ENCODE assay signal across 1 cellular context in the genomic region with DNA sequence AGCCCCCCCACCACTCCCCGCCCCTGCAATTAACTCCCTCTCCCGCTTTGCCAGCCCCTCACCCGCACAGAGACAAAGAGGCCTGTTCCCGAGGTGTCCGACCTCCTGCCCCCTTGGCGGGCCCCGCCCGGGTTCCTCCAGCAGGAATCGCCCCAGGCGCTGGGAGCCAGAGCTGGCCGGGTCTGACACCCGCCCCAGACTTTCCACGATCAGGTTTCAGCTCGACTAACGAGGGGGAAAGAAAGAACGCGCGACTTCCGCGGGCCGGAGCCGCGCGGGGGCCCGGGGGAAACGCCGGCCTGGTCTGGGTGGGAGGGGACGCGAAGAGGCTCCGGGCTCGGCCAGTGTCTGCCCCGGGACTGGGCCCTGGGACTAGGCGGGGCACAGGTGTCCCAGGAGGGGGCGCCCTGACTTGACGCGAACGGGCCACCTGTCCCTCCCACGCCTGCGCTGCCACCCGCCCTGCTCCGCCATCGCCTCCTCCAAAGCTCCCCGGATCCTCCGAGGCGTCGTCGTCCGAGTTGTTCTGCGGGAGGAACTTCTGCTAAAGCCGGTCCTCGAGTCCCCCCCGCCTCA.
TF ChIP-seq lines count a peak whose summit lies in the region.

No MANE protein-coding gene starts in this region.

TF ChIP-seq in HCT116, 20 proteins besides CTCF, POLR2A, EP300 and RAD21 (continued from another document):
- no peak for TF ChIP-seq SRF (IDR thresholded peaks at IDR 0.05; ENCODE audit: low read depth)
- no peak for TF ChIP-seq ZNF274 (IDR thresholded peaks at IDR 0.05; ENCODE audit: low read depth, low read length)
- TF ChIP-seq, protein P1, sequence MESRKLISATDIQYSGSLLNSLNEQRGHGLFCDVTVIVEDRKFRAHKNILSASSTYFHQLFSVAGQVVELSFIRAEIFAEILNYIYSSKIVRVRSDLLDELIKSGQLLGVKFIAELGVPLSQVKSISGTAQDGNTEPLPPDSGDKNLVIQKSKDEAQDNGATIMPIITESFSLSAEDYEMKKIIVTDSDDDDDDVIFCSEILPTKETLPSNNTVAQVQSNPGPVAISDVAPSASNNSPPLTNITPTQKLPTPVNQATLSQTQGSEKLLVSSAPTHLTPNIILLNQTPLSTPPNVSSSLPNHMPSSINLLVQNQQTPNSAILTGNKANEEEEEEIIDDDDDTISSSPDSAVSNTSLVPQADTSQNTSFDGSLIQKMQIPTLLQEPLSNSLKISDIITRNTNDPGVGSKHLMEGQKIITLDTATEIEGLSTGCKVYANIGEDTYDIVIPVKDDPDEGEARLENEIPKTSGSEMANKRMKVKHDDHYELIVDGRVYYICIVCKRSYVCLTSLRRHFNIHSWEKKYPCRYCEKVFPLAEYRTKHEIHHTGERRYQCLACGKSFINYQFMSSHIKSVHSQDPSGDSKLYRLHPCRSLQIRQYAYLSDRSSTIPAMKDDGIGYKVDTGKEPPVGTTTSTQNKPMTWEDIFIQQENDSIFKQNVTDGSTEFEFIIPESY (IDR thresholded peaks at IDR 0.05; ENCODE audit: extremely low read depth, insufficient replicate concordance, low read length), result no peak
- no peak for TF ChIP-seq EZH2phosphoT487 (IDR thresholded peaks at IDR 0.05; ENCODE audit: borderline replicate concordance)
- TF ChIP-seq EGR1 (IDR thresholded peaks at IDR 0.05; ENCODE audit: low read depth), result peak; percentile 81
TF ChIP-seq in HCT116: peak in this region for 5.
